Comparison of ENCODE assay signal across 13 cellular contexts in the genomic region with DNA sequence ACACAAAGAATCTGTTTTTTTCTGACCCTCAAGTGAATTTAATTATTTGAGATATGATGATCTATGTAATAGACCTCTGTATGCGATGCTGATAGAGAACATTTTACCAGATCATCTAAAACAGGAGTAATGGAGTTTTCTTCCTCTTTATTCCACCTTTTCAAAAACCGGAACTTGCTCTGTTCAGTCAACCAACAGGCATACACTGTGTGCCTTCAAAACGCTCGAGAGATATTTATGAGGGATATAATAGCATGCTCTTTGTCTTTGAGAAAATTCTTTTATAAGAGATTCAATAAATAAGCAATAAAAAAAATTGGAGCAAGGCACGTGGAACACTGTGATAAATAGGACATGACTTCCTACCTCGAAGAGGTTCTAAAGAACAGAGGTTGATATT. TPM values are rescaled to one million over a fixed set of nuclear protein-coding genes. Genes with fewer than 3 reads are reported as not detected.
DNase-seq lines count a peak whose midpoint lies in the region; TF ChIP-seq lines count a peak whose summit lies in the region.
"Had no signal": no experiment of that assay in that cellular context is flagged by ENCODE, and none has a peak within 500 bp of the region (broad histone marks: within the 10 kb centered on the region; RNA-seq: fewer than 3 reads in every experiment).

No MANE protein-coding gene starts in this region.

- no peaks in the 10 kb centered on the region for H3F3A ChIP-seq in SU-DHL-6 (ENCODE audit: insufficient read depth)

- H3K36me3 Mint-ChIP-seq in activated naive CD4-positive, alpha-beta T cell treated with anti-CD3 and anti-CD28 coated beads for 36 hours (ENCODE audit: low read depth), result no peaks in the 10 kb centered on the region

- no peak overlapping the region for H3K27ac Mint-ChIP-seq in activated naive CD4-positive, alpha-beta T cell treated with anti-CD3 and anti-CD28 coated beads for 36 hours

- intact Hi-C loops in activated naive CD4-positive, alpha-beta T cell treated with anti-CD3 and anti-CD28 coated beads for 36 hours (cut with micrococcal nuclease), result no loop called here
- intact Hi-C loops in transverse colon (cut with DNase I; ENCODE audit: low total_unique reads) (no loop called here), posterior vena cava (cut with DNase I) (no loop called here)

- H3K27me3 ChIP-seq in SU-DHL-6 (ENCODE audit: low read length) (no peaks in the 10 kb centered on the region), hepatocyte (no peaks in the 10 kb centered on the region), transverse colon (no peaks in the 10 kb centered on the region)

- H3K9me2 ChIP-seq in SU-DHL-6 (replicated peaks; ENCODE audit: insufficient read depth, low read length) (no peaks in the 10 kb centered on the region), hepatocyte (replicated peaks; ENCODE audit: insufficient read depth) (no peaks in the 10 kb centered on the region)

- H3K9me3 ChIP-seq in SU-DHL-6 (ENCODE audit: insufficient read depth, low read length) (no peaks in the 10 kb centered on the region), hepatocyte (ENCODE audit: low read depth) (no peaks in the 10 kb centered on the region), transverse colon (no peaks in the 10 kb centered on the region)

- no peaks in the 10 kb centered on the region for H3K79me2 ChIP-seq in SU-DHL-6 (ENCODE audit: insufficient read depth, low read length)
- no peaks in the 10 kb centered on the region for H3K79me2 ChIP-seq in hepatocyte

- H3K36me3 ChIP-seq in SU-DHL-6 (ENCODE audit: low read length) (no peaks in the 10 kb centered on the region), hepatocyte (replicated peaks; ENCODE audit: insufficient read depth, low read depth) (no peaks in the 10 kb centered on the region), transverse colon (no peaks in the 10 kb centered on the region)

- TF ChIP-seq CTCF in SU-DHL-6 (IDR thresholded peaks at IDR 0.05; ENCODE audit: insufficient read depth, low read length, poor library complexity, severe bottlenecking), result no peak
- TF ChIP-seq CTCF in hepatocyte (IDR thresholded peaks at IDR 0.05; ENCODE audit: poor library complexity), result no peak
- no peak for TF ChIP-seq CTCF in transverse colon (IDR thresholded peaks at IDR 0.05)

- H3K4me2 ChIP-seq in SU-DHL-6 (ENCODE audit: low read depth, low read length, poor library complexity, severe bottlenecking) (peak overlapping the region; percentile 36), hepatocyte (peak overlapping the region; percentile 31)

- H3K4me1 Mint-ChIP-seq in activated naive CD4-positive, alpha-beta T cell treated with anti-CD3 and anti-CD28 coated beads for 36 hours (ENCODE audit: low read depth), result peaks cover 10% of the 10 kb centered on the region

- H4K20me1 ChIP-seq in SU-DHL-6 (ENCODE audit: low read depth, low read length) (no peaks in the 10 kb centered on the region), hepatocyte (ENCODE audit: insufficient read depth, poor library complexity, severe bottlenecking) (no peaks in the 10 kb centered on the region)

- CTCF ChIA-PET in activated naive CD4-positive, alpha-beta T cell treated with anti-CD3 and anti-CD28 coated beads for 36 hours (lab: Charles Lee), result interaction anchor here (0.9 kb wide), 1 partner anchor 311 kb away, joined by 4 read pairs; no protein-coding TSS in a partner anchor

- TF ChIP-seq POLR2A in transverse colon (IDR thresholded peaks at IDR 0.05), result no peak

- H3K9ac ChIP-seq in SU-DHL-6 (ENCODE audit: low read length), result no peak overlapping the region

- no peak overlapping the region for H2AFZ ChIP-seq in SU-DHL-6 (ENCODE audit: low read depth, low read length, severe bottlenecking)
- H2AFZ ChIP-seq in hepatocyte, result no peak overlapping the region

- H3K4me1 ChIP-seq in hepatocyte (ENCODE audit: insufficient read depth), result no peaks in the 10 kb centered on the region
- peaks cover 0 to 3% (median 0%) of the 10 kb centered on the region in 4 donors for H3K4me1 ChIP-seq in transverse colon

- H3K9me3 Mint-ChIP-seq in activated naive CD4-positive, alpha-beta T cell treated with anti-CD3 and anti-CD28 coated beads for 36 hours, result no peaks in the 10 kb centered on the region

- no peak for DNase-seq in activated naive CD4-positive, alpha-beta T cell treated with anti-CD3 and anti-CD28 coated beads for 36 hours
- no peak for DNase-seq in activated naive CD4-positive, alpha-beta T cell (lab: John Stamatoyannopoulos, UW)
- DNase-seq in hepatocyte (ENCODE audit: low spot score) (no peak), transverse colon (no peak), posterior vena cava (ENCODE audit: low spot score) (no peak), HCEC 1CT (no peak)
- DNase-seq in activated effector memory CD4-positive, alpha-beta T cell treated with Interleukin-2 at 50 U/mL for 16 hours, result no peak
- DNase-seq: left colon, NCI-H2081 treated with DMSO at 0.1 percent for 48 hours, SHP77 treated with DMSO at 0.1 percent for 48 hours had no signal

- no peak overlapping the region for H3K4me3 ChIP-seq in SU-DHL-6 (ENCODE audit: insufficient read depth, low read length, poor library complexity, severe bottlenecking)
- no peak overlapping the region for H3K4me3 ChIP-seq in hepatocyte
- no peak overlapping the region for H3K4me3 ChIP-seq in transverse colon

- H3K27me3 Mint-ChIP-seq in activated naive CD4-positive, alpha-beta T cell treated with anti-CD3 and anti-CD28 coated beads for 36 hours (ENCODE audit: low read depth), result no peaks in the 10 kb centered on the region

- H3K4me3 Mint-ChIP-seq in activated naive CD4-positive, alpha-beta T cell treated with anti-CD3 and anti-CD28 coated beads for 36 hours, result peak overlapping the region; percentile 12

- no peak for TF ChIP-seq EP300 in transverse colon (IDR thresholded peaks at IDR 0.05; ENCODE audit: low read depth)

- H3K27ac ChIP-seq in SU-DHL-6 (ENCODE audit: low read depth, low read length) (no peak overlapping the region), hepatocyte (no peak overlapping the region), transverse colon (peak overlapping the region; percentile 13 to 41 (median 28))

- 65% methylated on average over 6 of the region's 6 CpGs for WGBS in hepatocyte (ENCODE audit: low lambda C conversion rate, missing lambda C conversion rate)
- WGBS in transverse colon (ENCODE audit: low coverage in 1 of 2), 2 donors, result 7 to 29% methylated on average over 6 of the region's 6 CpGs

- in situ Hi-C loops in transverse colon (cut with MboI; ENCODE audit: low pct_ligation_motif_present in 1 of 4, low pct_unique_long_range_greater_than_20kb in 1 of 4, low sequenced_read_pairs in 3 of 4), result no loop called here

RNA-seq across cellular contexts. Expression of gene NYX, which starts 2.0 kb away (rescaled TPM):
- total RNA-seq in activated naive CD4-positive, alpha-beta T cell treated with anti-CD3 and anti-CD28 coated beads for 36 hours, result not detected
- total RNA-seq in hepatocyte (not detected in 2 replicates), transverse colon (not detected), posterior vena cava (not detected)
- polyA plus RNA-seq in hepatocyte, result not detected in 2 replicates
- total RNA-seq: bronchial epithelial cell, left colon, sciatic nerve had no signal

Comparison
In these comparisons a context has a peak if more than half of its experiments do, and no peak if none do; other contexts are left out.
1. H3K27ac ChIP-seq: peak in transverse colon (4 of 4); none in SU-DHL-6 (single experiment) and hepatocyte (single experiment).